In the genomic region with DNA sequence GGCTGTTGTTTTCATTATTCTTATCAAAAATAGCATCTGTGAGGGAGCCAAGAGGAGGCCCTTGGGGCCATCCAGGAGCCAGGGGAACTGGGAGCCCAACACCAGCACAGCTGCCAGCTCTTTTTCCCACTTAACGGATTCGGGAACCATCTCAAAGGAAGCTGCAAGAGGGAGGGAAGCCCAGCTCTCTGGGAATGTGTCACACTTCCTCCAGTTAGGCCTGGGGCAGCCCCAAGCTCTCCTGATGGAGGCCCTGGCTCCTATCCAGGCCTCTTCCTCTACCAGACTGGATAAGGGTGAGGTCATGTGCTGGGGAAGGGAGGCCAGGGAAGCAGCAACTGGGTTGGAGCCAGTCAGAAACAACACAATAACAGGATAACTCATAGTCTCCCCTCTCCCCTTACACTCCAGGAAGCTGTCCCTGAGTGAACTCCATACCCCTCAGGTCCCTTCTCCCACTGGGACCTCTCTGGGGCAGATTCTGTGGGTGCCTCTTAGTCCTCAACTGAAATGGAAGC, we compare ENCODE assay signal across 10 cellular contexts. TPM values are rescaled to one million over a fixed set of nuclear protein-coding genes. Genes with fewer than 3 reads are reported as not detected.
DNase-seq lines count a peak whose midpoint lies in the region; ATAC-seq and TF ChIP-seq lines count a peak whose summit lies in the region.
"Had no signal": no experiment of that assay in that cellular context is flagged by ENCODE, and none has a peak within 500 bp of the region (broad histone marks: within the 10 kb centered on the region; RNA-seq: fewer than 3 reads in every experiment).

No MANE protein-coding gene starts in this region.

- TF ChIP-seq CTCF in ascending aorta (IDR thresholded peaks at IDR 0.05) (no peak), hepatocyte (IDR thresholded peaks at IDR 0.05; ENCODE audit: poor library complexity) (no peak), vagina (IDR thresholded peaks at IDR 0.05) (no peak)

- ATAC-seq in GM18868 (IDR thresholded peaks at IDR 0.05; ENCODE audit: unreplicated experiment), result no peak
- ATAC-seq: HCT116 had no signal

- H3K27ac ChIP-seq in ACC112 (ENCODE audit: low read depth, low read length) (peak overlapping the region; percentile 76), ascending aorta (peak overlapping the region; percentile 61 to 65), hepatocyte (no peak overlapping the region), vagina (no peak overlapping the region)

- H3K4me3 ChIP-seq in ACC112 (ENCODE audit: low read depth, low read length) (no peak overlapping the region), ascending aorta (no peak overlapping the region), hepatocyte (no peak overlapping the region), vagina (no peak overlapping the region)

- no peak overlapping the region for H3K4me2 ChIP-seq in hepatocyte

- H3K79me2 ChIP-seq in ACC112 (ENCODE audit: control insufficient read depth, insufficient read depth, low read length, unreplicated experiment) (no peaks in the 10 kb centered on the region), hepatocyte (no peaks in the 10 kb centered on the region)

- no peak for TF ChIP-seq POLR2A in vagina (IDR thresholded peaks at IDR 0.05)

- 66% methylated on average over 2 of the region's 2 CpGs for WGBS in hepatocyte (ENCODE audit: low lambda C conversion rate, missing lambda C conversion rate)

- no peaks in the 10 kb centered on the region for H3K9me2 ChIP-seq in hepatocyte (replicated peaks; ENCODE audit: insufficient read depth)

- DNase-seq in HS-27A (ENCODE audit: low read depth) (peak; percentile 69), ascending aorta (ENCODE audit: low spot score in 2 of 2) (peak; percentile 29 to 87), hepatocyte (ENCODE audit: low spot score) (peak; percentile 63), NCI-H1092 (lab: John Stamatoyannopoulos, UW) (no peak), NCI-H2081 (lab: John Stamatoyannopoulos, UW) (no peak), vagina (ENCODE audit: extremely low spot score in 2 of 2) (no peak)

- H3K36me3 ChIP-seq in ACC112 (ENCODE audit: insufficient read depth, low read length), result no peaks in the 10 kb centered on the region
- H3K36me3 ChIP-seq in ascending aorta, result no peaks in the 10 kb centered on the region
- H3K36me3 ChIP-seq in hepatocyte (replicated peaks; ENCODE audit: insufficient read depth, low read depth), result no peaks in the 10 kb centered on the region
- H3K36me3 ChIP-seq in vagina, result no peaks in the 10 kb centered on the region

- H4K20me1 ChIP-seq in hepatocyte (ENCODE audit: insufficient read depth, poor library complexity, severe bottlenecking), result no peaks in the 10 kb centered on the region

- H3K9me3 ChIP-seq in ascending aorta (no peaks in the 10 kb centered on the region), hepatocyte (ENCODE audit: low read depth) (no peaks in the 10 kb centered on the region), vagina (no peaks in the 10 kb centered on the region)

- H3K4me1 ChIP-seq in ACC112 (ENCODE audit: control insufficient read depth, insufficient read depth, low read length, unreplicated experiment), result peaks cover 40% of the 10 kb centered on the region
- H3K4me1 ChIP-seq in ascending aorta, result peaks cover 0 to 11% of the 10 kb centered on the region in 2 donors
- H3K4me1 ChIP-seq in hepatocyte (ENCODE audit: insufficient read depth), result no peaks in the 10 kb centered on the region
- peaks cover 6% of the 10 kb centered on the region for H3K4me1 ChIP-seq in vagina

- intact Hi-C loops in ascending aorta (cut with DNase I) (no loop called here), vagina (cut with DNase I) (no loop called here)

- no peaks in the 10 kb centered on the region for H3K27me3 ChIP-seq in ACC112 (ENCODE audit: insufficient read depth, low read length)
- no peaks in the 10 kb centered on the region for H3K27me3 ChIP-seq in ascending aorta
- H3K27me3 ChIP-seq in hepatocyte, result no peaks in the 10 kb centered on the region
- H3K27me3 ChIP-seq in vagina, result no peaks in the 10 kb centered on the region

- H2AFZ ChIP-seq in ACC112 (ENCODE audit: low read length, unreplicated experiment), result no peak overlapping the region
- H2AFZ ChIP-seq in hepatocyte, result no peak overlapping the region

RNA-seq across cellular contexts. Expression of gene CSF2, which starts 12.7 kb away (rescaled TPM):
- not detected for total RNA-seq in ascending aorta
- total RNA-seq in hepatocyte, result 1.0 TPM in 1 of 2 replicates, not detected in the other
- polyA plus RNA-seq in hepatocyte, result not detected in 2 replicates
- not detected for total RNA-seq in vagina
- polyA plus RNA-seq: neural cell had no signal

RNA-seq across cellular contexts. Expression of gene IL3, which starts 25.9 kb away (rescaled TPM):
- total RNA-seq in ascending aorta, result not detected
- total RNA-seq in hepatocyte, result 0.37 TPM in 1 of 2 replicates, not detected in the other
- polyA plus RNA-seq in hepatocyte, result not detected in 2 replicates
- not detected for total RNA-seq in vagina
- polyA plus RNA-seq: neural cell had no signal

Comparison
In these comparisons a context has a peak if more than half of its experiments do, and no peak if none do; other contexts are left out.
1. H3K27ac ChIP-seq: peak in ACC112 (single experiment) and ascending aorta (2 of 2); none in hepatocyte (single experiment) and vagina (single experiment).
2. DNase-seq: peak in HS-27A (single experiment), ascending aorta (2 of 2) and hepatocyte (single experiment); none in NCI-H1092 (single experiment), NCI-H2081 (0 of 2) and vagina (0 of 2).